Comparison of ENCODE assay signal across 35 cellular contexts in genomic region chr14:81952917-81953316, GRCh38.
"Had no signal": no experiment of that assay in that cellular context is flagged by ENCODE, and none has a peak within 500 bp of the region (broad histone marks: within the 10 kb centered on the region; RNA-seq: fewer than 3 reads in every experiment).

No MANE protein-coding gene starts in this region.

- H3K4me3 ChIP-seq: ascending aorta, cardiac muscle cell had no signal

- H3K4me1 Mint-ChIP-seq: activated CD4-positive, alpha-beta T cell treated with anti-CD3 and anti-CD28 coated beads for 36 hours; activated CD4-positive, alpha-beta T cell treated with anti-CD3 and anti-CD28 coated beads, Interleukin-2, amount 10 ng/mL, durations not matched to agents 7 days and 5 days; activated naive CD4-positive, alpha-beta T cell treated with anti-CD3 and anti-CD28 coated beads, Interleukin-2, amount 10 ng/mL, durations not matched to agents 7 days and 5 days; activated naive CD4-positive, alpha-beta T cell treated with anti-CD3 and anti-CD28 coated beads, Interleukin-2, amount 50 U/mL, for 24 hours; activated naive CD8-positive, alpha-beta T cell treated with anti-CD3 and anti-CD28 coated beads, Interleukin-2, amount 10 ng/mL, durations not matched to agents 7 days and 5 days; activated naive CD8-positive, alpha-beta T cell treated with anti-CD3 and anti-CD28 coated beads, Interleukin-2, amount 50 U/mL, for 24 hours; brain; central memory CD8-positive, alpha-beta T cell had no signal

- DNase-seq: activated CD4-positive, alpha-beta T cell treated with anti-CD3 and anti-CD28 coated beads for 1 hour; activated CD4-positive, alpha-beta T cell treated with anti-CD3 and anti-CD28 coated beads for 36 hours; activated CD4-positive, alpha-beta T cell treated with anti-CD3 and anti-CD28 coated beads for 48 hours; activated CD4-positive, alpha-beta T cell treated with anti-CD3 and anti-CD28 coated beads, Interleukin-2, amount 10 ng/mL, durations not matched to agents 7 days and 5 days; activated CD4-positive, alpha-beta T cell treated with anti-CD3 and anti-CD28 coated beads, Interleukin-2, amount 50 U/mL, for 48 hours; activated CD4-positive, CD25-positive, alpha-beta regulatory T cell; activated CD8-positive, alpha-beta memory T cell treated with anti-CD3 and anti-CD28 coated beads, Interleukin-2, amount 50 U/mL, for 48 hours; activated CD8-positive, alpha-beta T cell treated with anti-CD3 and anti-CD28 coated beads for 36 hours; activated effector memory CD4-positive, alpha-beta T cell treated with Interleukin-2 at 50 U/mL for 16 hours; activated gamma-delta T cell; activated naive CD4-positive, alpha-beta T cell treated with anti-CD3 and anti-CD28 coated beads, Interleukin-2, amount 10 ng/mL, durations not matched to agents 7 days and 5 days; activated naive CD4-positive, alpha-beta T cell treated with Interleukin-2 at 50 U/mL for 16 hours; activated naive CD8-positive, alpha-beta T cell treated with anti-CD3 and anti-CD28 coated beads, Interleukin-2, amount 10 ng/mL, durations not matched to agents 7 days and 5 days; activated naive CD8-positive, alpha-beta T cell treated with anti-CD3 and anti-CD28 coated beads, Interleukin-2, amount 50 U/mL, for 24 hours; activated T-cell treated with anti-CD3 and anti-CD28 coated beads, Interleukin-2, amount 50 U/mL, for 24 hours; activated T-cell treated with anti-CD3 and anti-CD28 coated beads, Interleukin-2, amount 50 U/mL, for 48 hours; amygdala; anterior cingulate cortex; caudate nucleus; cerebellar nuclear complex; SW 1271; T-helper 1 cell; T-helper 2 cell; T-helper 9 cell had no signal

- H3K9me3 ChIP-seq: ascending aorta had no signal

- ATAC-seq: activated CD4-positive, alpha-beta T cell treated with anti-CD3 and anti-CD28 coated beads for 36 hours; activated CD4-positive, CD25-positive, alpha-beta regulatory T cell treated with anti-CD3 and anti-CD28 coated beads, Interleukin-2, amount 50 U/mL, for 24 hours; activated CD8-positive, alpha-beta T cell treated with anti-CD3 and anti-CD28 coated beads for 36 hours; activated naive CD8-positive, alpha-beta T cell treated with anti-CD3 and anti-CD28 coated beads, Interleukin-2, amount 50 U/mL, for 24 hours had no signal

- H3K27ac ChIP-seq: ascending aorta, cardiac muscle cell, VCaP had no signal

- H3K27me3 Mint-ChIP-seq: activated CD4-positive, alpha-beta T cell treated with anti-CD3 and anti-CD28 coated beads for 36 hours; activated CD4-positive, alpha-beta T cell treated with anti-CD3 and anti-CD28 coated beads, Interleukin-2, amount 10 ng/mL, durations not matched to agents 7 days and 5 days; activated CD8-positive, alpha-beta T cell treated with anti-CD3 and anti-CD28 coated beads for 36 hours; activated naive CD4-positive, alpha-beta T cell treated with anti-CD3 and anti-CD28 coated beads, Interleukin-2, amount 10 ng/mL, durations not matched to agents 7 days and 5 days; activated naive CD4-positive, alpha-beta T cell treated with anti-CD3 and anti-CD28 coated beads, Interleukin-2, amount 50 U/mL, for 24 hours; activated naive CD8-positive, alpha-beta T cell; activated naive CD8-positive, alpha-beta T cell treated with anti-CD3 and anti-CD28 coated beads, Interleukin-2, amount 10 ng/mL, durations not matched to agents 7 days and 5 days; activated naive CD8-positive, alpha-beta T cell treated with anti-CD3 and anti-CD28 coated beads, Interleukin-2, amount 50 U/mL, for 24 hours; activated T-cell treated with anti-CD3 and anti-CD28 coated beads, Interleukin-2, amount 50 U/mL, for 24 hours; brain; central memory CD8-positive, alpha-beta T cell had no signal

- H3K36me3 ChIP-seq: ascending aorta, cardiac muscle cell had no signal

- H3K4me1 ChIP-seq: ascending aorta had no signal

- H3K27ac Mint-ChIP-seq: activated CD4-positive, alpha-beta T cell treated with anti-CD3 and anti-CD28 coated beads for 36 hours; activated CD4-positive, alpha-beta T cell treated with anti-CD3 and anti-CD28 coated beads, Interleukin-2, amount 10 ng/mL, durations not matched to agents 7 days and 5 days; activated CD8-positive, alpha-beta T cell treated with anti-CD3 and anti-CD28 coated beads for 36 hours; activated naive CD4-positive, alpha-beta T cell treated with anti-CD3 and anti-CD28 coated beads, Interleukin-2, amount 10 ng/mL, durations not matched to agents 7 days and 5 days; activated naive CD4-positive, alpha-beta T cell treated with anti-CD3 and anti-CD28 coated beads, Interleukin-2, amount 50 U/mL, for 24 hours; activated naive CD8-positive, alpha-beta T cell; activated naive CD8-positive, alpha-beta T cell treated with anti-CD3 and anti-CD28 coated beads, Interleukin-2, amount 10 ng/mL, durations not matched to agents 7 days and 5 days; activated naive CD8-positive, alpha-beta T cell treated with anti-CD3 and anti-CD28 coated beads, Interleukin-2, amount 50 U/mL, for 24 hours; activated T-cell treated with anti-CD3 and anti-CD28 coated beads, Interleukin-2, amount 50 U/mL, for 24 hours; activated T-helper 2 cell treated with anti-CD3 and anti-CD28 coated beads, Interferon-gamma antibody, Interleukin-2, Interleukin-4, amounts not matched to agents 10 μg/mL and 5 μg/mL and 100 μg/mL, durations not matched to agents 14 hours and 24 hours and 36 hours; brain; T-helper 1 cell treated with Interleukin-12 subunit alpha and Interleukin-12 subunit beta and Interleukin-4 antibody, amounts not matched to agents 30 μg/mL and 1 μg/mL, for 36 hours; T-helper 2 cell treated with Interferon-gamma antibody and Interleukin-4, amounts not matched to agents 5 μg/mL and 100 μg/mL, for 36 hours had no signal

- H3K27me3 ChIP-seq: ascending aorta, cardiac muscle cell had no signal

- H3K36me3 Mint-ChIP-seq: activated naive CD4-positive, alpha-beta T cell treated with anti-CD3 and anti-CD28 coated beads, Interleukin-2, amount 10 ng/mL, durations not matched to agents 7 days and 5 days; activated naive CD4-positive, alpha-beta T cell treated with anti-CD3 and anti-CD28 coated beads, Interleukin-2, amount 50 U/mL, for 24 hours; activated naive CD8-positive, alpha-beta T cell; activated naive CD8-positive, alpha-beta T cell treated with anti-CD3 and anti-CD28 coated beads, Interleukin-2, amount 10 ng/mL, durations not matched to agents 7 days and 5 days; brain had no signal

- H3K4me3 Mint-ChIP-seq: activated CD4-positive, alpha-beta T cell treated with anti-CD3 and anti-CD28 coated beads for 36 hours; activated CD4-positive, alpha-beta T cell treated with anti-CD3 and anti-CD28 coated beads, Interleukin-2, amount 10 ng/mL, durations not matched to agents 7 days and 5 days; activated CD8-positive, alpha-beta T cell treated with anti-CD3 and anti-CD28 coated beads for 36 hours; activated naive CD4-positive, alpha-beta T cell treated with anti-CD3 and anti-CD28 coated beads, Interleukin-2, amount 10 ng/mL, durations not matched to agents 7 days and 5 days; activated naive CD4-positive, alpha-beta T cell treated with anti-CD3 and anti-CD28 coated beads, Interleukin-2, amount 50 U/mL, for 24 hours; activated naive CD8-positive, alpha-beta T cell; activated naive CD8-positive, alpha-beta T cell treated with anti-CD3 and anti-CD28 coated beads, Interleukin-2, amount 10 ng/mL, durations not matched to agents 7 days and 5 days; activated naive CD8-positive, alpha-beta T cell treated with anti-CD3 and anti-CD28 coated beads, Interleukin-2, amount 50 U/mL, for 24 hours; activated T-cell treated with anti-CD3 and anti-CD28 coated beads, Interleukin-2, amount 50 U/mL, for 24 hours; brain; central memory CD8-positive, alpha-beta T cell; T-helper 1 cell treated with Interleukin-12 subunit alpha and Interleukin-12 subunit beta and Interleukin-4 antibody, amounts not matched to agents 30 μg/mL and 1 μg/mL, for 36 hours; T-helper 2 cell treated with Interferon-gamma antibody and Interleukin-4, amounts not matched to agents 5 μg/mL and 100 μg/mL, for 36 hours had no signal

- H3K9me3 Mint-ChIP-seq: activated naive CD4-positive, alpha-beta T cell treated with anti-CD3 and anti-CD28 coated beads, Interleukin-2, amount 50 U/mL, for 24 hours; activated T-cell treated with anti-CD3 and anti-CD28 coated beads, Interleukin-2, amount 50 U/mL, for 24 hours; activated T-helper 2 cell treated with anti-CD3 and anti-CD28 coated beads, Interferon-gamma antibody, Interleukin-2, Interleukin-4, amounts not matched to agents 10 μg/mL and 5 μg/mL and 100 μg/mL, durations not matched to agents 14 hours and 24 hours and 36 hours; T-helper 2 cell treated with Interferon-gamma antibody and Interleukin-4, amounts not matched to agents 5 μg/mL and 100 μg/mL, for 36 hours had no signal
